ENCODE assay signal across 26 cellular contexts in the genomic region with DNA sequence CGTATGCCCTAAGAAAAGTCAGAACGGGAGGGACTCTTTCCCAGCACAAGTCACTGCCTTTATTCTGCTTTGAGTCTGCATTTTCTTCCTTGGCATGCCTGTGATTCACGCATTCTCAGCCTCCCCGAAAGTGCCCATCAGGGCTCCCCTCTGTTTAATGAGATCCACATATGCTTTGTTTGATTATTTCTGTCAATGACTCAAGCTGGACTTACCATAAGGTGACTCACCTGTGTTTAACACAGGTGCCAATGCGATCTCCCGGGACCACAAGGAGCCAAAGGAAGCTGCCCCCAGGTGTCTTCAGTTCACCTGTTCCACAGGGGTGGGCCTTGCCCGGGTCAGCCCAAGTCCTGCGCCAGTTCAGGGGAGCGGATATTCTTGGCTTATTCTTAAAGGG.
"Had no signal": no experiment of that assay in that cellular context is flagged by ENCODE, and none has a peak within 500 bp of the region (broad histone marks: within the 10 kb centered on the region; RNA-seq: fewer than 3 reads in every experiment).

No MANE protein-coding gene starts in this region.

- DNase-seq: activated CD4-positive, alpha-beta memory T cell treated with anti-CD3 and anti-CD28 coated beads, Interleukin-2, amount 10 ng/mL, durations not matched to agents 7 days and 5 days; activated CD4-positive, alpha-beta T cell treated with anti-CD3 and anti-CD28 coated beads for 1 hour; activated CD4-positive, alpha-beta T cell treated with anti-CD3 and anti-CD28 coated beads for 4 hours; activated CD4-positive, alpha-beta T cell treated with anti-CD3 and anti-CD28 coated beads, Interleukin-2, amount 10 ng/mL, durations not matched to agents 7 days and 5 days; activated CD4-positive, alpha-beta T cell treated with anti-CD3 and anti-CD28 coated beads, Interleukin-2, amount 50 U/mL, for 4 hours; activated CD8-positive, alpha-beta memory T cell treated with anti-CD3 and anti-CD28 coated beads, Interleukin-2, amount 50 U/mL, for 48 hours; activated gamma-delta T cell; activated naive CD4-positive, alpha-beta T cell; activated naive CD4-positive, alpha-beta T cell treated with anti-CD3 and anti-CD28 coated beads, Interleukin-2, amount 10 ng/mL, durations not matched to agents 7 days and 5 days; activated naive CD8-positive, alpha-beta T cell treated with anti-CD3 and anti-CD28 coated beads, Interleukin-2, amount 10 ng/mL, durations not matched to agents 7 days and 5 days; activated T-cell treated with anti-CD3 and anti-CD28 coated beads for 4 hours; activated T-cell treated with anti-CD3 and anti-CD28 coated beads, Interleukin-2, amount 50 U/mL, for 24 hours; activated T-cell treated with anti-CD3 and anti-CD28 coated beads, Interleukin-2, amount 50 U/mL, for 72 hours; anterior cingulate cortex; brain microvascular endothelial cell; central memory CD4-positive, alpha-beta T cell; cerebellar nuclear complex; colonic mucosa; effector CD8-positive, alpha-beta T cell; foreskin fibroblast; T-helper 2 cell had no signal

- FAIRE-seq: astrocyte, endometrium, endothelial cell of umbilical vein, frontal cortex had no signal

- H3K27ac ChIP-seq: brain microvascular endothelial cell, colonic mucosa, epithelial cell of prostate had no signal

- H3K9me3 ChIP-seq: colonic mucosa had no signal

- H3K36me3 ChIP-seq: brain microvascular endothelial cell, colonic mucosa had no signal

- H3K4me1 ChIP-seq: colonic mucosa had no signal

- H3K27me3 ChIP-seq: brain microvascular endothelial cell, colonic mucosa had no signal

- H3K4me3 ChIP-seq: colonic mucosa had no signal
